In genomic region chr22:45296628-45297297, GRCh38 we compare ENCODE assay signal across 13 cellular contexts. TPM values are rescaled to one million over a fixed set of nuclear protein-coding genes. Genes with fewer than 3 reads are reported as not detected.
DNase-seq lines count a peak whose midpoint lies in the region; ATAC-seq and TF ChIP-seq lines count a peak whose summit lies in the region.
"Had no signal": no experiment of that assay in that cellular context is flagged by ENCODE, and none has a peak within 500 bp of the region (broad histone marks: within the 10 kb centered on the region; RNA-seq: fewer than 3 reads in every experiment).

No MANE protein-coding gene starts in this region.

- H3K4me3 Mint-ChIP-seq in natural killer cell treated with Interleukin-12 subunit alpha and Interleukin-12 subunit beta and Interleukin-15 and Interleukin-18, amount 100 ng/mL, for 72 hours = no peak overlapping the region

- TF ChIP-seq CTCF in GM12865 (IDR thresholded peaks at IDR 0.05; ENCODE audit: insufficient read depth, low read depth, low read length, missing control alignments) = no peak

- peak; percentile 52 for DNase-seq in GM12865 (ENCODE audit: low read depth)
- peak; percentile 16 for DNase-seq in NOMO-1 treated with dmso at 0.1 percent for 144 hours (lab: John Stamatoyannopoulos, UW; ENCODE audit: unreplicated experiment)
- DNase-seq in activated effector memory CD4-positive, alpha-beta T cell treated with anti-CD3 and anti-CD28 coated beads, Interleukin-2, amount 50 U/mL, for 16 hours = peak; percentile 71
- no peak for DNase-seq in natural killer cell treated with Interleukin-12 subunit alpha and Interleukin-12 subunit beta and Interleukin-15 and Interleukin-18, amount 100 ng/mL, for 72 hours (ENCODE audit: low spot score)
- no peak for DNase-seq in NCI-H2029 (lab: John Stamatoyannopoulos, UW)
- DNase-seq in NCI-H2081 (lab: John Stamatoyannopoulos, UW) = no peak
- DNase-seq in NCI-H446 (lab: John Stamatoyannopoulos, UW) = no peak
- DNase-seq: NCI-H1436 treated with DMSO at 0.1 percent for 48 hours; NCI-H82; stimulated activated CD4-positive, alpha-beta T cell treated with anti-CD3 and anti-CD28 coated beads, Interleukin-12 subunit alpha, Interleukin-12 subunit beta, amount 100 ng/mL, for 4 hours had no signal

- peaks cover 0 to 11% of the 10 kb centered on the region in 2 donors for H3K27me3 Mint-ChIP-seq in natural killer cell treated with Interleukin-12 subunit alpha and Interleukin-12 subunit beta and Interleukin-15 and Interleukin-18, amount 100 ng/mL, for 72 hours

- H3K27ac Mint-ChIP-seq in natural killer cell treated with Interleukin-12 subunit alpha and Interleukin-12 subunit beta and Interleukin-15 and Interleukin-18, amount 100 ng/mL, for 72 hours = no peak overlapping the region

- no peaks in the 10 kb centered on the region for H3K9me3 Mint-ChIP-seq in natural killer cell treated with Interleukin-12 subunit alpha and Interleukin-12 subunit beta and Interleukin-15 and Interleukin-18, amount 100 ng/mL, for 72 hours

- peak; percentile 40 to 51 for ATAC-seq in natural killer cell treated with Interleukin-12 subunit alpha and Interleukin-12 subunit beta and Interleukin-15 and Interleukin-18, amount 100 ng/mL, for 72 hours
- ATAC-seq in GM18858 (IDR thresholded peaks at IDR 0.05; ENCODE audit: unreplicated experiment) = no peak

- peaks cover 0 to 8% of the 10 kb centered on the region in 2 donors for H3K4me1 Mint-ChIP-seq in natural killer cell treated with Interleukin-12 subunit alpha and Interleukin-12 subunit beta and Interleukin-15 and Interleukin-18, amount 100 ng/mL, for 72 hours (ENCODE audit: low read depth in 2 of 2)

- no peaks in the 10 kb centered on the region for H3K36me3 Mint-ChIP-seq in natural killer cell treated with Interleukin-12 subunit alpha and Interleukin-12 subunit beta and Interleukin-15 and Interleukin-18, amount 100 ng/mL, for 72 hours

- no peak overlapping the region for H3K4me3 ChIP-seq in GM12865 (ENCODE audit: low read depth, low read length)

RNA-seq across cellular contexts. Expression of gene UPK3A, which starts 12.0 kb away (rescaled TPM):
- not detected for total RNA-seq in natural killer cell treated with Interleukin-12 subunit alpha and Interleukin-12 subunit beta and Interleukin-15 and Interleukin-18, amount 100 ng/mL, for 72 hours
- total RNA-seq: fibroblast of villous mesenchyme, myocyte had no signal

RNA-seq across cellular contexts. Expression of gene FAM118A, which starts 13.0 kb away (rescaled TPM):
- 100 to 1,000 TPM in 1 of 2 donors, 10 to 100 TPM in 1; 24.9 to 138 TPM for total RNA-seq in natural killer cell treated with Interleukin-12 subunit alpha and Interleukin-12 subunit beta and Interleukin-15 and Interleukin-18, amount 100 ng/mL, for 72 hours

RNA-seq across cellular contexts. Expression of gene KIAA0930, which starts 56.1 kb away (rescaled TPM):
- 10 to 100 TPM; 54.1 to 55.2 TPM for total RNA-seq in natural killer cell treated with Interleukin-12 subunit alpha and Interleukin-12 subunit beta and Interleukin-15 and Interleukin-18, amount 100 ng/mL, for 72 hours

Comparison
In these comparisons a context has a peak if more than half of its experiments do, and no peak if none do; other contexts are left out.
1. DNase-seq: peak in GM12865 (single experiment), NOMO-1 treated with dmso at 0.1 percent for 144 hours (single experiment) and activated effector memory CD4-positive, alpha-beta T cell treated with anti-CD3 and anti-CD28 coated beads, Interleukin-2, amount 50 U/mL, for 16 hours (single experiment); none in natural killer cell treated with Interleukin-12 subunit alpha and Interleukin-12 subunit beta and Interleukin-15 and Interleukin-18, amount 100 ng/mL, for 72 hours (single experiment), NCI-H2029 (single experiment), NCI-H2081 (0 of 2) and NCI-H446 (0 of 2).